ENCODE assay signal across 19 cellular contexts in genomic region chr4:111963158-111963557, GRCh38.
DNase-seq lines count a peak whose midpoint lies in the region; ATAC-seq, FAIRE-seq and TF ChIP-seq lines count a peak whose summit lies in the region.
"Had no signal": no experiment of that assay in that cellular context is flagged by ENCODE, and none has a peak within 500 bp of the region (broad histone marks: within the 10 kb centered on the region; RNA-seq: fewer than 3 reads in every experiment).

No MANE protein-coding gene starts in this region.

- H3K27me3 Mint-ChIP-seq in activated CD4-positive, alpha-beta T cell treated with anti-CD3 and anti-CD28 coated beads for 36 hours, result no peaks in the 10 kb centered on the region

- no peaks in the 10 kb centered on the region for H3K36me3 Mint-ChIP-seq in activated CD4-positive, alpha-beta T cell treated with anti-CD3 and anti-CD28 coated beads for 36 hours (ENCODE audit: low read depth)

- no peak overlapping the region for H3K27ac Mint-ChIP-seq in activated CD4-positive, alpha-beta T cell treated with anti-CD3 and anti-CD28 coated beads for 36 hours

- ATAC-seq in GM18870 (IDR thresholded peaks at IDR 0.05; ENCODE audit: unreplicated experiment) (peak; percentile 38), HG02642 (IDR thresholded peaks at IDR 0.05; ENCODE audit: poor library complexity, unreplicated experiment) (peak; percentile 28), HG03432 (IDR thresholded peaks at IDR 0.05; ENCODE audit: unreplicated experiment) (peak; percentile 27), omental fat pad (ENCODE audit: low FRiP score) (no peak)
- no peak for ATAC-seq in activated CD4-positive, alpha-beta T cell treated with anti-CD3 and anti-CD28 coated beads for 36 hours
- ATAC-seq: Panc1 had no signal

- no peak overlapping the region for H3K4me3 Mint-ChIP-seq in activated CD4-positive, alpha-beta T cell treated with anti-CD3 and anti-CD28 coated beads for 36 hours

- CTCF ChIA-PET in activated CD4-positive, alpha-beta T cell treated with anti-CD3 and anti-CD28 coated beads for 36 hours (lab: Charles Lee), result interaction anchor here (0.6 kb wide), 1 partner anchor 539 kb away, joined by 3 read pairs; no protein-coding TSS in a partner anchor

- POLR2A ChIA-PET in activated CD4-positive, alpha-beta T cell treated with anti-CD3 and anti-CD28 coated beads for 36 hours (lab: Charles Lee), result no interaction called here

- DNase-seq in D721Med (ENCODE audit: insufficient read length, low spot score) (no peak), islet precursor cell (no peak), omental fat pad (ENCODE audit: low spot score) (no peak), SW480 (ENCODE audit: low spot score) (no peak)
- DNase-seq in activated CD4-positive, alpha-beta T cell treated with anti-CD3 and anti-CD28 coated beads for 36 hours, result no peak
- DNase-seq: C1 segment of cervical spinal cord, DMS153, EL, HCEC 1CT, NCI-H1048, NCI-H1436 treated with DMSO at 0.1 percent for 48 hours, NCI-H2029 treated with DMSO at 0.1 percent for 48 hours, NCI-H510A, SW 1271 had no signal

- peak; percentile 56 for FAIRE-seq in D721Med (lab: Jason Lieb, UNC)
- FAIRE-seq: A204.1 had no signal

- intact Hi-C loops in activated CD4-positive, alpha-beta T cell treated with anti-CD3 and anti-CD28 coated beads for 36 hours (cut with DNase I, micrococcal nuclease), result no loop called here

- TF ChIP-seq CTCF in D721Med (IDR thresholded peaks at IDR 0.05; ENCODE audit: insufficient read depth, missing control alignments) (no peak), omental fat pad (IDR thresholded peaks at IDR 0.05) (no peak)

- H3K4me1 Mint-ChIP-seq in activated CD4-positive, alpha-beta T cell treated with anti-CD3 and anti-CD28 coated beads for 36 hours, result no peaks in the 10 kb centered on the region

- no peaks in the 10 kb centered on the region for H3K9me3 Mint-ChIP-seq in activated CD4-positive, alpha-beta T cell treated with anti-CD3 and anti-CD28 coated beads for 36 hours (ENCODE audit: low read depth)

Comparison
In these comparisons a context has a peak if more than half of its experiments do, and no peak if none do; other contexts are left out.
1. ATAC-seq: peak in GM18870 (single experiment), HG02642 (single experiment) and HG03432 (single experiment); none in omental fat pad (single experiment) and activated CD4-positive, alpha-beta T cell treated with anti-CD3 and anti-CD28 coated beads for 36 hours (single experiment).